Comparison of ENCODE assay signal across 23 cellular contexts in genomic region chr5:96252596-96252995, GRCh38.
A peak's percentile ranks its signal among the peaks of the same experiment; 100 is the strongest.
DNase-seq lines count a peak whose midpoint lies in the region; ATAC-seq, FAIRE-seq and TF ChIP-seq lines count a peak whose summit lies in the region.
"Had no signal": no experiment of that assay in that cellular context is flagged by ENCODE, and none has a peak within 500 bp of the region (broad histone marks: within the 10 kb centered on the region; RNA-seq: fewer than 3 reads in every experiment).

No MANE protein-coding gene starts in this region.

- ATAC-seq in RWPE2 (ENCODE audit: low read depth) = no peak
- no peak for ATAC-seq in psoas muscle
- ATAC-seq in upper lobe of right lung = no peak
- ATAC-seq in HG02884 (IDR thresholded peaks at IDR 0.05; ENCODE audit: unreplicated experiment) = no peak
- ATAC-seq: HepG2 had no signal

- WGBS in psoas muscle, 3 donors = 61 to 82% (median 77%) methylated on average over 4 of the region's 4 CpGs

- intact Hi-C loops in psoas muscle (cut with DNase I) (loop anchor here in 1 of 2 donors (10.0 kb wide), 1 partner anchor 388 kb away; no protein-coding TSS in a partner anchor), upper lobe of right lung (cut with DNase I) (no loop called here)

- peak; percentile 58 for FAIRE-seq in keratinocyte (lab: Jason Lieb, UNC)
- FAIRE-seq: GM19239, H1, HepG2 had no signal

- H3K4me3 ChIP-seq in RWPE2 (ENCODE audit: severe bottlenecking) = no peak overlapping the region
- no peak overlapping the region for H3K4me3 ChIP-seq in keratinocyte (ENCODE audit: control insufficient read depth in 2 of 3, extremely low read depth in 1 of 3, insufficient read depth in 2 of 3, low read depth in 1 of 3, low read length in 3 of 3)
- no peak overlapping the region for H3K4me3 ChIP-seq in psoas muscle
- H3K4me3 ChIP-seq in upper lobe of right lung = no peak overlapping the region
- H3K4me3 ChIP-seq: SK-N-MC had no signal

- H3K36me3 ChIP-seq in RWPE2 (ENCODE audit: low read depth) = no peaks in the 10 kb centered on the region
- no peaks in the 10 kb centered on the region for H3K36me3 ChIP-seq in keratinocyte (ENCODE audit: control insufficient read depth in 2 of 2, extremely low read depth in 1 of 2, insufficient read depth in 2 of 2, low read length in 2 of 2)
- no peaks in the 10 kb centered on the region for H3K36me3 ChIP-seq in psoas muscle (ENCODE audit: insufficient read depth in 1 of 2, low read depth in 1 of 2)
- H3K36me3 ChIP-seq in upper lobe of right lung = no peaks in the 10 kb centered on the region

- H2AFZ ChIP-seq in keratinocyte (ENCODE audit: control insufficient read depth, low read length) = peak overlapping the region; percentile 60

- DNase-seq in EH (ENCODE audit: low read depth) (peak; percentile 55), HCEC 1CT (peak; percentile 24), RWPE2 (ENCODE audit: low spot score) (no peak), keratinocyte (ENCODE audit: low read depth, low spot score) (no peak), psoas muscle (no peak), upper lobe of right lung (no peak)
- DNase-seq: Caco-2; CD4-positive, CD25-positive, alpha-beta regulatory T cell; DMS153; GF-D8; KBM-7; NCI-H1092 treated with DMSO at 0.1 percent for 48 hours; NCI-H146; NCI-H2029; NCI-H2171 treated with DMSO at 0.1 percent for 48 hours; NCI-H524 treated with DMSO at 0.1 percent for 48 hours; SHP77 had no signal

- dilution Hi-C loops in keratinocyte (cut with MboI; ENCODE audit: extremely low pct_ligation_motif_present, low sequenced_read_pairs) = no loop called here

- H3K4me1 ChIP-seq in RWPE2 (ENCODE audit: insufficient read depth, poor library complexity, severe bottlenecking) = peaks cover 52% of the 10 kb centered on the region
- peaks cover 70% of the 10 kb centered on the region for H3K4me1 ChIP-seq in keratinocyte (ENCODE audit: control insufficient read depth, extremely low read depth, insufficient read depth, low read length)
- H3K4me1 ChIP-seq in psoas muscle = no peaks in the 10 kb centered on the region
- peaks cover 7% of the 10 kb centered on the region for H3K4me1 ChIP-seq in upper lobe of right lung
- H3K4me1 ChIP-seq: Caco-2 had no signal

- H3K9ac ChIP-seq in keratinocyte (ENCODE audit: control insufficient read depth, extremely low read depth, insufficient read depth, low read length) = no peak overlapping the region

- H3K27ac ChIP-seq in RWPE2 (ENCODE audit: poor library complexity, severe bottlenecking) (peak overlapping the region; percentile 98), keratinocyte (ENCODE audit: control insufficient read depth, insufficient read depth, low read length) (no peak overlapping the region), psoas muscle (no peak overlapping the region), upper lobe of right lung (no peak overlapping the region)
- H3K27ac ChIP-seq: HL-60, SK-N-MC had no signal

- no peaks in the 10 kb centered on the region for H3K9me3 ChIP-seq in RWPE2 (ENCODE audit: severe bottlenecking)
- no peaks in the 10 kb centered on the region for H3K9me3 ChIP-seq in keratinocyte (ENCODE audit: control insufficient read depth, low read depth, low read length)
- no peaks in the 10 kb centered on the region for H3K9me3 ChIP-seq in psoas muscle
- H3K9me3 ChIP-seq in upper lobe of right lung = no peaks in the 10 kb centered on the region
- H3K9me3 ChIP-seq: Caco-2 had no signal

- H3K9me1 ChIP-seq in keratinocyte (ENCODE audit: control insufficient read depth, extremely low read depth, insufficient read depth, low read length) = no peaks in the 10 kb centered on the region

- H4K20me1 ChIP-seq in keratinocyte (ENCODE audit: control insufficient read depth, extremely low read depth, insufficient read depth, low read length) = no peaks in the 10 kb centered on the region

- TF ChIP-seq CTCF in RWPE2 (IDR thresholded peaks at IDR 0.05; ENCODE audit: poor library complexity, severe bottlenecking) (no peak), keratinocyte (optimal IDR thresholded peaks at IDR 0.05 in 1 of 3, IDR thresholded peaks at IDR 0.05 in 1 of 3, conservative IDR thresholded peaks at IDR 0.05 in 1 of 3; ENCODE audit: extremely low read depth in 1 of 3, insufficient read depth in 2 of 3, low read length in 3 of 3) (no peak), psoas muscle (IDR thresholded peaks at IDR 0.05) (no peak), upper lobe of right lung (IDR thresholded peaks at IDR 0.05) (no peak)

- peaks cover 3% of the 10 kb centered on the region for H3K79me2 ChIP-seq in keratinocyte (ENCODE audit: control insufficient read depth, insufficient read depth, low read length)

- peak overlapping the region; percentile 66 for H3K4me2 ChIP-seq in keratinocyte (ENCODE audit: control insufficient read depth, extremely low read depth, insufficient read depth, low read depth, low read length)

- H3K27me3 ChIP-seq in RWPE2 (ENCODE audit: insufficient read depth, poor library complexity, severe bottlenecking) (no peaks in the 10 kb centered on the region), keratinocyte (ENCODE audit: control insufficient read depth, extremely low read depth, insufficient read depth, low read length) (no peaks in the 10 kb centered on the region), psoas muscle (ENCODE audit: insufficient read depth in 3 of 3, low read length in 2 of 3) (no peaks in the 10 kb centered on the region), upper lobe of right lung (no peaks in the 10 kb centered on the region)

Comparison
In these comparisons a context has a peak if more than half of its experiments do, and no peak if none do; other contexts are left out.
1. DNase-seq: peak in EH (single experiment) and HCEC 1CT (single experiment); none in RWPE2 (single experiment), keratinocyte (single experiment), psoas muscle (0 of 2) and upper lobe of right lung (single experiment).